17 cellular contexts compared by ENCODE assay signal in the genomic region with DNA sequence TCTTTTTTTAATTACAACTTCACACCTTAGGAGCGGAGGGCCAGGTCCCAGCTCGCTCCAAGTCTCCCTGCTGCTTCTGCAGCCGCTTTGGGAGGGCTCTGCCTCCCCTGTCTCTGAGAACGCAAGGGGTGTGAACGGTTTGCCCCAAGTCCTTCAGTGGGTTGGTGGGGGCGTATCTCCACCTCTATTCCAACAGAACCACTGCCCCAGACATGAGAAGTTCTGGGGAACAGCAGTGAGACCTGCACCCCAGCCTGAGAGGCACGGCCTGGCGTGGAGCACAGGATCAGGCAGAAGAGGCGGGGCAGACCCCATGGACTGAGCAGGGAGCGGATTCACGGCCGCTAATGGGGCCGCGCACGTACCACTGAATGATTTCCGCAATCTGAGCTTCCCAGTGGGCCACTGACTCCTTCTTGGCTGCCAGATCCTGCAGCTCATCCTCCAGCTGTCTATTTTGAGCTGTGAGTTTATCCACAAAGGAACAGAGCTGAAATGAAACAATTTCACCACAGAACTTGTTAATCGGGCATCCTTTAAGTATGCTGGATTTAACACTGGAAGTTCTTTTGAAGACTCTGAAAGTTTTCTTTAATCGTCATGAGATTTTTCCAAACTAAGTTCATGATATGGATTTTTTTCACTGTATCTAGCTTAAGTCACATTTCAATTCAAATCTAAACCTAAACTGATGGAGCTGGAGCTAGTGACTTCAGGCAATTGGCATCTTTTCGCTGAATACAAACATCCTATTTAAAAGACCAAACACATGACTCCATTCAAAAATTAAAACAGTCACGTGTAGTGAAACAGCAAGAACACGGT. TPM values are rescaled to one million over a fixed set of nuclear protein-coding genes. Genes with fewer than 3 reads are reported as not detected.
DNase-seq lines count a peak whose midpoint lies in the region; ATAC-seq and TF ChIP-seq lines count a peak whose summit lies in the region.
"Had no signal": no experiment of that assay in that cellular context is flagged by ENCODE, and none has a peak within 500 bp of the region (broad histone marks: within the 10 kb centered on the region; RNA-seq: fewer than 3 reads in every experiment).

No MANE protein-coding gene starts in this region.

- no peaks in the 10 kb centered on the region for H3K9me3 ChIP-seq in ascending aorta

- DNase-seq in COLO829 (ENCODE audit: low spot score): peak; percentile 65
- peak; percentile 76 for DNase-seq in epidermal melanocyte (ENCODE audit: insufficient read length, low spot score)
- DNase-seq in pons (ENCODE audit: low spot score): peak; percentile 72
- peak; percentile 33 for DNase-seq in stromal cell of bone marrow (ENCODE audit: low read depth)
- DNase-seq in NCI-H1092 treated with DMSO at 0.1 percent for 48 hours (lab: John Stamatoyannopoulos, UW): no peak
- DNase-seq in GM10248 (ENCODE audit: extremely low spot score): no peak
- DNase-seq in ascending aorta (ENCODE audit: low spot score in 2 of 2): no peak
- DNase-seq: CD8-positive, alpha-beta memory T cell; DMS79 treated with DMSO at 0.1 percent for 48 hours; GM23248; NCI-H1417; NCI-H1930; NCI-H774; PC-9 had no signal

- CTCF ChIA-PET in GM10248 (lab: Yijun Ruan, JAX): interaction anchor here (1.3 to 1.9 kb wide), 3 partner anchors 9 to 273 kb away, joined by 3 to 5 read pairs (median 3); no protein-coding TSS in a partner anchor

- H3K27me3 ChIP-seq in ascending aorta: no peaks in the 10 kb centered on the region

- POLR2A ChIA-PET in GM10248 (lab: Yijun Ruan, JAX): no interaction called here

- H3K4me1 ChIP-seq in ascending aorta: no peaks in the 10 kb centered on the region

- H3K27ac ChIP-seq in ascending aorta: no peak overlapping the region
- H3K27ac ChIP-seq: GM23248, PC-9 had no signal

- H3K4me3 ChIP-seq in ascending aorta: no peak overlapping the region
- H3K4me3 ChIP-seq: GM23248, PC-9 had no signal

- peaks cover 92 to 100% of the 10 kb centered on the region in 2 donors for H3K36me3 ChIP-seq in ascending aorta

- no peak for ATAC-seq in GM19455 (IDR thresholded peaks at IDR 0.05; ENCODE audit: unreplicated experiment)
- ATAC-seq: HCT116 had no signal

- intact Hi-C loops in ascending aorta (cut with DNase I): no loop called here

- no peak for TF ChIP-seq CTCF in GM10248 (IDR thresholded peaks at IDR 0.05; ENCODE audit: control extremely low read depth, extremely low read depth, low read depth, missing control alignments)
- TF ChIP-seq CTCF in ascending aorta (IDR thresholded peaks at IDR 0.05): no peak

RNA-seq across cellular contexts. Expression of a gene that starts 44.4 kb away (rescaled TPM):
- total RNA-seq in ascending aorta: 0.32 TPM
- total RNA-seq: G401, GM23248 had no signal

Comparison
In these comparisons a context has a peak if more than half of its experiments do, and no peak if none do; other contexts are left out.
1. DNase-seq: peak in COLO829 (single experiment), epidermal melanocyte (single experiment), pons (single experiment) and stromal cell of bone marrow (single experiment); none in NCI-H1092 treated with DMSO at 0.1 percent for 48 hours (single experiment), GM10248 (single experiment) and ascending aorta (0 of 2).